In the genomic region with DNA sequence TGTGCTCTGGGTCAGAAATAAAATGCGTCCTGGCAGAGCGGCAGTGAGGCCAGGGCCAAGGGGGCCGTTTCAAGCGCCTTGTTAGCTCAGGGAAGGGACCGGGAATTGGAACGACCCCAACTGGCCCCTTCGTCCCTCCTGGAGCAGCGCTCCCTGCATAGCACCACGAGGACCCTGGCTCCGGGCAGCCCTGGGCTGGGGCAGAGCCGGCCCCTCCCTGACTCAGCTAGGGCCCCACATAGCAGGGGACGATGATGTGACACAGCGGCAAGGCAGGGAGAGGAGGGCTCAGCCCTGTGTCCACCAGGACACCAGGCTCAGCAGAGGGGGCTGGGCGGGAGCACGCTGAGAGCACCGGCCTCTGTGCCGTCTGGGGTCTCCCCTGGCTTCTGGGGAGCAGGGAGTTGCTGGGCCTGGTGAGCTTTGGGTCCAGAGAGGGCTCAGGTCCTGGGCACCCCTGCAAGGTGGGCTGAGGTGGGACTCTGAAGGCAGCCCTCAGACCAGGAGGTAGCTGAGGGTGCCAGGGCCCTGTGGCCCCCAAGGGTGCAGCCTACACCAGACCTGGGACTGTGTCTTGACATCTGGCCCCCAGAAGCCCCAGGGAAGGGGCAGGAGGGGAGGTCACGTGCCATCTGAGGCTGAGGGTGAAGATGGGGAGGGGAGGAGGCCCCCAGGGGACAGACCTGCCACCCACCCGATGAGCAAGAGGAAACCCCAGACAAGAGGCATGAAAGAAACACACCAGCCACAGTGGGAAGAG, we compare ENCODE assay signal across 19 cellular contexts.
DNase-seq lines count a peak whose midpoint lies in the region; TF ChIP-seq lines count a peak whose summit lies in the region.
"Had no signal": no experiment of that assay in that cellular context is flagged by ENCODE, and none has a peak within 500 bp of the region (broad histone marks: within the 10 kb centered on the region; RNA-seq: fewer than 3 reads in every experiment).

No MANE protein-coding gene starts in this region.

- no peaks in the 10 kb centered on the region for H3K4me1 Mint-ChIP-seq in CD14-positive monocyte
- H3K4me1 Mint-ChIP-seq in endothelial cell (ENCODE audit: unreplicated experiment) = no peaks in the 10 kb centered on the region
- H3K4me1 Mint-ChIP-seq: neural crest cell had no signal

- H3K9me3 Mint-ChIP-seq in CD14-positive monocyte = peaks cover 0 to 2% (median 0%) of the 10 kb centered on the region in 7 donors
- no peaks in the 10 kb centered on the region for H3K9me3 Mint-ChIP-seq in endothelial cell (ENCODE audit: unreplicated experiment)
- H3K9me3 Mint-ChIP-seq: neural crest cell had no signal

- H3K27me3 Mint-ChIP-seq in CD14-positive monocyte (ENCODE audit: low read depth in 3 of 3) (peaks cover 7 to 17% (median 10%) of the 10 kb centered on the region in 3 donors), endothelial cell (ENCODE audit: unreplicated experiment) (peaks cover 2% of the 10 kb centered on the region)

- TF ChIP-seq CTCF in CD14-positive monocyte (IDR thresholded peaks at IDR 0.05) = no peak
- TF ChIP-seq CTCF in OCI-LY7 (conservative IDR thresholded peaks at IDR 0.05; ENCODE audit: low read length) = no peak
- no peak for TF ChIP-seq CTCF in endothelial cell (IDR thresholded peaks at IDR 0.05; ENCODE audit: unreplicated experiment)
- no peak for TF ChIP-seq CTCF in sigmoid colon (IDR thresholded peaks at IDR 0.05)

- peaks cover 31% of the 10 kb centered on the region for H3K4me1 ChIP-seq in OCI-LY7 (ENCODE audit: insufficient read depth, low read length, poor library complexity, severe bottlenecking)
- peaks cover 0 to 5% (median 0%) of the 10 kb centered on the region in 4 donors for H3K4me1 ChIP-seq in sigmoid colon

- H3K27me3 ChIP-seq in sigmoid colon = peaks cover 6 to 52% (median 40%) of the 10 kb centered on the region in 3 donors

- H3K4me3 Mint-ChIP-seq in CD14-positive monocyte (no peak overlapping the region), endothelial cell (ENCODE audit: unreplicated experiment) (no peak overlapping the region)
- H3K4me3 Mint-ChIP-seq: activated naive CD8-positive, alpha-beta T cell; neural crest cell had no signal

- BruUV-seq in OCI-LY7 (replicated peaks; lab: Mats Ljungman, UMichigan) = no TSS peak

- DNase-seq in CD14-positive monocyte (ENCODE audit: low spot score) (peak; percentile 38), OCI-LY7 (ENCODE audit: low spot score) (peak; percentile 29), endothelial cell (ENCODE audit: low spot score) (peak; percentile 2), sigmoid colon (peak; percentile 48), AG08395 (ENCODE audit: low spot score) (no peak), NCI-H446 treated with DMSO at 0.1 percent for 48 hours (lab: John Stamatoyannopoulos, UW) (no peak), NCI-H2107 treated with DMSO at 0.1 percent for 48 hours (lab: John Stamatoyannopoulos, UW; ENCODE audit: unreplicated experiment) (no peak)
- DNase-seq: activated CD4-positive, alpha-beta T cell treated with anti-CD3 and anti-CD28 coated beads for 4 hours; AML-193; effector CD8-positive, alpha-beta T cell; IMR-90; mesendoderm; MG63; NCI-H1694; SIG-M5 had no signal

- CTCF ChIA-PET in OCI-LY7 (lab: Charles Lee; ENCODE audit: unreplicated experiment) = interaction anchor here (0.6 kb wide), 1 partner anchor 284 kb away, joined by 7 read pairs; no protein-coding TSS in a partner anchor

- H3K27ac ChIP-seq in OCI-LY7 (ENCODE audit: low read depth, low read length, poor library complexity, severe bottlenecking) = peak overlapping the region; percentile 26
- H3K27ac ChIP-seq in sigmoid colon = no peak overlapping the region
- H3K27ac ChIP-seq: heart left ventricle had no signal

- intact Hi-C loops in CD14-positive monocyte (cut with micrococcal nuclease) (no loop called here), OCI-LY7 (cut with micrococcal nuclease; ENCODE audit: unreplicated experiment) (loop anchor here (10.0 kb wide), 1 partner anchor 418 kb away; no protein-coding TSS in a partner anchor), sigmoid colon (cut with DNase I) (loop anchor here (5.0 kb wide), 1 partner anchor 730 kb away; no protein-coding TSS in a partner anchor)

- no peaks in the 10 kb centered on the region for H3K9me3 ChIP-seq in OCI-LY7 (ENCODE audit: low read length)
- H3K9me3 ChIP-seq in sigmoid colon = no peaks in the 10 kb centered on the region
- H3K9me3 ChIP-seq: heart left ventricle, MG63 had no signal

- no peaks in the 10 kb centered on the region for H3K79me2 ChIP-seq in OCI-LY7 (ENCODE audit: insufficient read depth, low read depth, low read length)

- no peaks in the 10 kb centered on the region for H3K36me3 ChIP-seq in OCI-LY7 (ENCODE audit: insufficient read depth, low read length)
- H3K36me3 ChIP-seq in sigmoid colon = no peaks in the 10 kb centered on the region
- H3K36me3 ChIP-seq: heart left ventricle, MG63 had no signal

- TF ChIP-seq EP300 in sigmoid colon (IDR thresholded peaks at IDR 0.05) = no peak

- H3K4me2 ChIP-seq in OCI-LY7 (ENCODE audit: low read length) = peak overlapping the region; percentile 26; the same call in 1 of the 2 replicates

- H3K27ac Mint-ChIP-seq in CD14-positive monocyte (no peak overlapping the region), endothelial cell (ENCODE audit: unreplicated experiment) (no peak overlapping the region)
- H3K27ac Mint-ChIP-seq: activated naive CD8-positive, alpha-beta T cell had no signal

- POLR2A ChIA-PET in OCI-LY7 (lab: Charles Lee) = no interaction called here

- WGBS in sigmoid colon, 2 donors = 66 to 68% methylated on average over 19 of the region's 19 CpGs

- H3K9me2 ChIP-seq in OCI-LY7 (ENCODE audit: insufficient read depth, low read length) = no peaks in the 10 kb centered on the region

- H3K4me3 ChIP-seq in OCI-LY7 (ENCODE audit: low read depth, low read length, poor library complexity, severe bottlenecking) (no peak overlapping the region), sigmoid colon (no peak overlapping the region)
- H3K4me3 ChIP-seq: GM12878, heart left ventricle, MG63 had no signal

- H2AFZ ChIP-seq in OCI-LY7 (ENCODE audit: low read length) = no peak overlapping the region

- H3K36me3 Mint-ChIP-seq in CD14-positive monocyte (no peaks in the 10 kb centered on the region), endothelial cell (ENCODE audit: low read depth, unreplicated experiment) (no peaks in the 10 kb centered on the region)
- H3K36me3 Mint-ChIP-seq: activated naive CD8-positive, alpha-beta T cell had no signal

- no peak for TF ChIP-seq POLR2A in sigmoid colon (IDR thresholded peaks at IDR 0.05)

- H4K20me1 ChIP-seq in OCI-LY7 (ENCODE audit: insufficient read depth, low read length) = no peaks in the 10 kb centered on the region

Comparison
In these comparisons a context has a peak if more than half of its experiments do, and no peak if none do; other contexts are left out.
1. DNase-seq: peak in CD14-positive monocyte (single experiment), OCI-LY7 (single experiment), endothelial cell (single experiment) and sigmoid colon (single experiment); none in AG08395 (single experiment), NCI-H446 treated with DMSO at 0.1 percent for 48 hours (single experiment) and NCI-H2107 treated with DMSO at 0.1 percent for 48 hours (single experiment).
2. intact Hi-C loops: an anchor here in OCI-LY7 (10.0 kb wide) and sigmoid colon (5.0 kb wide); none called in CD14-positive monocyte.